ENCODE assay signal across 24 cellular contexts in the genomic region with DNA sequence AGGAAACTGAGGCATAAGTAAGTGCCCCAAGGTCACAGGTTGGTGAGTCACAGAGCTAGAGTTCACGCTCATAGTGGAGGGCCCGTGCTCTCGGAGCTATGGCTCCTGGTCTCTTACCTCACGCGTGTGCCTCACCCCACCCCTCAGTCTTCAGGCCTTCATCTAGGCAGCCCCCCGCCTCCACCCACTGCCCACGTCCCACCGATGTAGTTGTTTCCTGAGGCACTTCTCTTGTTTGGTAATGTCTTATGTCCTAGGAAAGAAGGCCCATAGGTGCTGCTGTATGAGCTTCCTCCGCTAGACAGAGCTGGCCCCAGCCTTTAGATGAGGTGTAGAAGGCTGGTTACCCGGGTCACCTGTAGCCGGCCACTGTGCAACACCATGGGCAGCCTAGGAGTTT.
"Had no signal": no experiment of that assay in that cellular context is flagged by ENCODE, and none has a peak within 500 bp of the region (broad histone marks: within the 10 kb centered on the region; RNA-seq: fewer than 3 reads in every experiment).

No MANE protein-coding gene starts in this region.

- FAIRE-seq: bronchial epithelial cell had no signal

- H3K9me3 ChIP-seq: colonic mucosa, esophagus muscularis mucosa, gastrocnemius medialis, left ventricle myocardium inferior, sigmoid colon, thyroid gland had no signal

- H3K4me3 ChIP-seq: colonic mucosa, dorsolateral prefrontal cortex, esophagus muscularis mucosa, gastrocnemius medialis, left ventricle myocardium inferior, sigmoid colon, smooth muscle cell, thyroid gland had no signal

- H3K4me2 ChIP-seq: smooth muscle cell had no signal

- H3K4me3 Mint-ChIP-seq: activated B cell treated with CpG ODN at 0.5 μM for 24 hours; activated CD4-positive, alpha-beta memory T cell treated with anti-CD3 and anti-CD28 coated beads for 36 hours; activated naive CD4-positive, alpha-beta T cell treated with anti-CD3 and anti-CD28 coated beads for 36 hours; activated naive CD8-positive, alpha-beta T cell treated with anti-CD3 and anti-CD28 coated beads, Interleukin-2, amount 10 ng/mL, durations not matched to agents 7 days and 5 days; activated T-cell treated with anti-CD3 and anti-CD28 coated beads, Interleukin-2, amount 50 U/mL, for 72 hours had no signal

- DNase-seq: activated B cell treated with CpG ODN at 0.5 μM for 24 hours; activated CD4-positive, alpha-beta memory T cell treated with anti-CD3 and anti-CD28 coated beads for 36 hours; activated CD4-positive, alpha-beta T cell treated with anti-CD3 and anti-CD28 coated beads for 4 hours; activated effector memory CD4-positive, alpha-beta T cell treated with Interleukin-2 at 50 U/mL for 16 hours; activated naive CD4-positive, alpha-beta T cell treated with anti-CD3 and anti-CD28 coated beads for 36 hours; activated naive CD8-positive, alpha-beta T cell treated with anti-CD3 and anti-CD28 coated beads, Interleukin-2, amount 10 ng/mL, durations not matched to agents 7 days and 5 days; activated T-cell treated with anti-CD3 and anti-CD28 coated beads, Interleukin-2, amount 50 U/mL, for 72 hours; amygdala; colonic mucosa; dorsolateral prefrontal cortex; gastrocnemius medialis; hippocampal formation; left ventricle myocardium inferior; mammary epithelial cell; occipital lobe; sigmoid colon; stimulated activated CD4-positive, alpha-beta T cell treated with anti-CD3 and anti-CD28 coated beads, Interleukin-2, amount 100 ng/mL, for 48 hours; stimulated activated naive CD8-positive, alpha-beta T cell treated with anti-CD3 and anti-CD28 coated beads, Interleukin-15, Interleukin-2, amounts not matched to agents 100 U/mL and 50 U/mL, for 24 hours; substantia nigra; T-helper 9 cell; thyroid gland had no signal

- ATAC-seq: activated T-cell treated with anti-CD3 and anti-CD28 coated beads, Interleukin-2, amount 50 U/mL, for 72 hours; gastrocnemius medialis; stimulated activated naive CD8-positive, alpha-beta T cell treated with anti-CD3 and anti-CD28 coated beads, Interleukin-15, Interleukin-2, amounts not matched to agents 100 U/mL and 50 U/mL, for 24 hours had no signal

- H3K27ac ChIP-seq: colonic mucosa, dorsolateral prefrontal cortex, esophagus muscularis mucosa, gastrocnemius medialis, left ventricle myocardium inferior, sigmoid colon, thyroid gland had no signal

- H3K27me3 Mint-ChIP-seq: activated B cell treated with CpG ODN at 0.5 μM for 24 hours; activated CD4-positive, alpha-beta memory T cell treated with anti-CD3 and anti-CD28 coated beads for 36 hours; activated naive CD8-positive, alpha-beta T cell treated with anti-CD3 and anti-CD28 coated beads, Interleukin-2, amount 10 ng/mL, durations not matched to agents 7 days and 5 days had no signal

- H3K27me3 ChIP-seq: colonic mucosa, dorsolateral prefrontal cortex, esophagus muscularis mucosa, gastrocnemius medialis, sigmoid colon, thyroid gland had no signal

- H3K9me3 Mint-ChIP-seq: activated B cell treated with CpG ODN at 0.5 μM for 24 hours; activated CD4-positive, alpha-beta memory T cell treated with anti-CD3 and anti-CD28 coated beads for 36 hours; activated naive CD4-positive, alpha-beta T cell treated with anti-CD3 and anti-CD28 coated beads for 36 hours; activated naive CD8-positive, alpha-beta T cell treated with anti-CD3 and anti-CD28 coated beads, Interleukin-2, amount 10 ng/mL, durations not matched to agents 7 days and 5 days; activated T-cell treated with anti-CD3 and anti-CD28 coated beads, Interleukin-2, amount 50 U/mL, for 72 hours had no signal

- H3K27ac Mint-ChIP-seq: activated B cell treated with CpG ODN at 0.5 μM for 24 hours; activated CD4-positive, alpha-beta memory T cell treated with anti-CD3 and anti-CD28 coated beads for 36 hours; activated T-cell treated with anti-CD3 and anti-CD28 coated beads, Interleukin-2, amount 50 U/mL, for 72 hours had no signal
